ENCODE assay signal across 10 cellular contexts in genomic region chr11:119691020-119691666, GRCh38. TPM values are rescaled to one million over a fixed set of nuclear protein-coding genes. Genes with fewer than 3 reads are reported as not detected.
DNase-seq lines count a peak whose midpoint lies in the region; ATAC-seq and TF ChIP-seq lines count a peak whose summit lies in the region.
"Had no signal": no experiment of that assay in that cellular context is flagged by ENCODE, and none has a peak within 500 bp of the region (broad histone marks: within the 10 kb centered on the region; RNA-seq: fewer than 3 reads in every experiment).

No MANE protein-coding gene starts in this region.

- POLR2A ChIA-PET in MCF 10A (lab: Yijun Ruan, JAX): interaction anchor here (0.8 to 4.9 kb wide), 15 partner anchors 8 to 613 kb away, joined by 3 to 61 read pairs (median 6); partner anchors contain the start of gene NECTIN1

- ATAC-seq in HG02884 (IDR thresholded peaks at IDR 0.05; ENCODE audit: unreplicated experiment): no peak

- CTCF ChIA-PET in activated naive CD4-positive, alpha-beta T cell treated with anti-CD3 and anti-CD28 coated beads for 36 hours (lab: Charles Lee): interaction anchor here (1.0 kb wide), 1 partner anchor 9 kb away, joined by 3 read pairs; no protein-coding TSS in a partner anchor
- CTCF ChIA-PET in MCF 10A (lab: Yijun Ruan, JAX): interaction anchor here (0.6 to 7.9 kb wide), 11 partner anchors 7 to 448 kb away, joined by 3 to 56 read pairs (median 5); partner anchors contain the start of gene NECTIN1

- H3K9me3 Mint-ChIP-seq in activated naive CD4-positive, alpha-beta T cell treated with anti-CD3 and anti-CD28 coated beads for 36 hours: no peaks in the 10 kb centered on the region
- no peaks in the 10 kb centered on the region for H3K9me3 Mint-ChIP-seq in MCF 10A (ENCODE audit: unreplicated experiment)

- TF ChIP-seq POLR2A in suprapubic skin (IDR thresholded peaks at IDR 0.05): no peak

- H3K36me3 ChIP-seq in suprapubic skin: no peaks in the 10 kb centered on the region

- DNase-seq in activated naive CD4-positive, alpha-beta T cell treated with anti-CD3 and anti-CD28 coated beads for 36 hours: peak; percentile 52
- DNase-seq in activated naive CD4-positive, alpha-beta T cell treated with anti-CD3 and anti-CD28 coated beads, Interleukin-2, amount 50 U/mL, for 16 hours: no peak
- DNase-seq in RPMI8226 (peak; percentile 36), MCF 10A (ENCODE audit: unreplicated experiment) (no peak), suprapubic skin (ENCODE audit: low spot score in 2 of 2) (no peak), NCI-H1105 treated with DMSO at 0.1 percent for 48 hours (lab: John Stamatoyannopoulos, UW) (no peak), kidney glomerular epithelial cell (lab: John Stamatoyannopoulos, UW) (no peak)
- DNase-seq: hippocampal formation had no signal

- no peaks in the 10 kb centered on the region for H3K27me3 ChIP-seq in suprapubic skin

- H3K9me3 ChIP-seq in suprapubic skin: no peaks in the 10 kb centered on the region

- H3K4me3 ChIP-seq in suprapubic skin: no peak overlapping the region

- H3K36me3 Mint-ChIP-seq in activated naive CD4-positive, alpha-beta T cell treated with anti-CD3 and anti-CD28 coated beads for 36 hours (ENCODE audit: low read depth): no peaks in the 10 kb centered on the region
- no peaks in the 10 kb centered on the region for H3K36me3 Mint-ChIP-seq in MCF 10A (ENCODE audit: insufficient read depth, unreplicated experiment)

- H3K4me1 Mint-ChIP-seq in activated naive CD4-positive, alpha-beta T cell treated with anti-CD3 and anti-CD28 coated beads for 36 hours (ENCODE audit: low read depth): peaks cover 15% of the 10 kb centered on the region
- peaks cover 55% of the 10 kb centered on the region for H3K4me1 Mint-ChIP-seq in MCF 10A (ENCODE audit: insufficient read depth, unreplicated experiment)

- TF ChIP-seq CTCF in MCF 10A (IDR thresholded peaks at IDR 0.05; ENCODE audit: unreplicated experiment) (peak; percentile 7), suprapubic skin (IDR thresholded peaks at IDR 0.05) (no peak)

- H3K27ac ChIP-seq in suprapubic skin: peak overlapping the region; percentile 91
- H3K27ac ChIP-seq: C4-2B had no signal

- no peak for TF ChIP-seq EP300 in suprapubic skin (IDR thresholded peaks at IDR 0.05)

- intact Hi-C loops in activated naive CD4-positive, alpha-beta T cell treated with anti-CD3 and anti-CD28 coated beads for 36 hours (cut with micrococcal nuclease): no loop called here
- intact Hi-C loops in MCF 10A (cut with micrococcal nuclease): no loop called here

- 42% methylated on average over 7 of the region's 9 CpGs for WGBS in suprapubic skin

- no peak overlapping the region for H3K27ac Mint-ChIP-seq in activated naive CD4-positive, alpha-beta T cell treated with anti-CD3 and anti-CD28 coated beads for 36 hours
- H3K27ac Mint-ChIP-seq in MCF 10A (ENCODE audit: low read depth, unreplicated experiment): peak overlapping the region; percentile 92

- peaks cover 95% of the 10 kb centered on the region for H3K4me1 ChIP-seq in suprapubic skin

- BruUV-seq in MCF 10A (replicated peaks; lab: Mats Ljungman, UMichigan): no TSS peak

- no peak overlapping the region for H3K4me3 Mint-ChIP-seq in activated naive CD4-positive, alpha-beta T cell treated with anti-CD3 and anti-CD28 coated beads for 36 hours
- H3K4me3 Mint-ChIP-seq in MCF 10A (ENCODE audit: unreplicated experiment): peak overlapping the region; percentile 57

- H3K27me3 Mint-ChIP-seq in activated naive CD4-positive, alpha-beta T cell treated with anti-CD3 and anti-CD28 coated beads for 36 hours (ENCODE audit: low read depth): no peaks in the 10 kb centered on the region
- no peaks in the 10 kb centered on the region for H3K27me3 Mint-ChIP-seq in MCF 10A (ENCODE audit: insufficient read depth, unreplicated experiment)

RNA-seq across cellular contexts. Expression of gene NECTIN1, which starts 37.9 kb away (rescaled TPM):
- 1 to 10 TPM; 2.0 to 2.5 TPM for total RNA-seq in activated naive CD4-positive, alpha-beta T cell treated with anti-CD3 and anti-CD28 coated beads for 36 hours
- total RNA-seq in MCF 10A (2022) (59.2 and 78.6 TPM in 2 replicates), suprapubic skin (100 to 1,000 TPM; 112 to 176 (median 164) TPM)

Comparison
In these comparisons a context has a peak if more than half of its experiments do, and no peak if none do; other contexts are left out.
1. DNase-seq: peak in activated naive CD4-positive, alpha-beta T cell treated with anti-CD3 and anti-CD28 coated beads for 36 hours (single experiment) and RPMI8226 (single experiment); none in activated naive CD4-positive, alpha-beta T cell treated with anti-CD3 and anti-CD28 coated beads, Interleukin-2, amount 50 U/mL, for 16 hours (single experiment), MCF 10A (single experiment), suprapubic skin (0 of 2), NCI-H1105 treated with DMSO at 0.1 percent for 48 hours (single experiment) and kidney glomerular epithelial cell (single experiment).
2. RNA of gene NECTIN1, which starts 37.9 kb away (total RNA-seq): 112 to 176 TPM in suprapubic skin and 59.2 to 78.6 TPM in MCF 10A; 2.0 to 2.5 TPM in activated naive CD4-positive, alpha-beta T cell treated with anti-CD3 and anti-CD28 coated beads for 36 hours; every median in the first group is over 10 times any median in the second.